25 cellular contexts compared by ENCODE assay signal in the genomic region with DNA sequence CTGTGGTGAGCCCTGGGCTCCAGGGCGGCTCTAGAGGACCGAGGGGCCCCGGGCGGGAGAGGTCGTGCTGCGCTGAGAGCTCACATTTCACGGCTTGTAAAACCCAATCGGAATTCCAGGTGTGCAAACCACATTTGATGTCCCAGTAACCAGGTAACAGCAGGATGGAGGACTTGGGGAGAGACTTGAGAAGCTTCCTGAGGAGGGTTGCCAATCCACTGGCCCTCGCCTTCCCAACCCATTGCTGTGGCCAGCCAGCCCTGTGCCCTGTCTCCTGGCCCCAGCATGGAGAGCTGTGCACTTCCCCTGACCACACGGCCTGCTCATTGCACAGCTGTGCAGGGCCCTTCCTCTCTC. TPM values are rescaled to one million over a fixed set of nuclear protein-coding genes. Genes with fewer than 3 reads are reported as not detected.
DNase-seq lines count a peak whose midpoint lies in the region; ATAC-seq and TF ChIP-seq lines count a peak whose summit lies in the region.
"Had no signal": no experiment of that assay in that cellular context is flagged by ENCODE, and none has a peak within 500 bp of the region (broad histone marks: within the 10 kb centered on the region; RNA-seq: fewer than 3 reads in every experiment).

No MANE protein-coding gene starts in this region.

- H3K14ac ChIP-seq in neuronal stem cell (ENCODE audit: low read length): no peak overlapping the region

- no peaks in the 10 kb centered on the region for H3K9me3 ChIP-seq in neuronal stem cell (replicated peaks in 1 of 2; ENCODE audit: control insufficient read depth in 2 of 2, insufficient read depth in 1 of 2, low read depth in 1 of 2, low read length in 2 of 2)
- H3K9me3 ChIP-seq: thoracic aorta had no signal

- H3K4ac ChIP-seq in neuronal stem cell (ENCODE audit: low read length): no peak overlapping the region

- no peaks in the 10 kb centered on the region for H4K20me1 ChIP-seq in GM23338 (replicated peaks; ENCODE audit: insufficient read depth)

- DNase-seq in GM23338 (ENCODE audit: low spot score) (peak; percentile 21), NCI-H128 (lab: John Stamatoyannopoulos, UW; ENCODE audit: unreplicated experiment) (peak; percentile 10), NCI-H345 treated with DMSO at 0.1 percent for 48 hours (lab: John Stamatoyannopoulos, UW; ENCODE audit: unreplicated experiment) (peak; percentile 50), neuronal stem cell (ENCODE audit: low spot score) (no peak), CD1c-positive myeloid dendritic cell (ENCODE audit: extremely low spot score) (no peak), putamen (ENCODE audit: low spot score) (no peak), AML-193 (lab: John Stamatoyannopoulos, UW) (no peak)
- DNase-seq in stimulated activated CD4-positive, alpha-beta T cell treated with anti-CD3 and anti-CD28 coated beads, Interleukin-4, amount 100 ng/mL, for 24 hours: no peak
- DNase-seq: activated CD4-positive, alpha-beta T cell treated with anti-CD3 and anti-CD28 coated beads, Interleukin-2, amount 50 U/mL, for 4 hours; activated CD8-positive, alpha-beta memory T cell treated with anti-CD3 and anti-CD28 coated beads, Interleukin-2, amount 50 U/mL, for 4 hours; C1 segment of cervical spinal cord; effector CD8-positive, alpha-beta T cell; foreskin fibroblast; HCEC 1CT; heart left ventricle; left colon; NCI-H446; nucleus accumbens; stimulated activated CD4-positive, alpha-beta T cell treated with anti-CD3 and anti-CD28 coated beads, Interleukin-2, amount 100 ng/mL, for 48 hours; stimulated activated naive CD4-positive, alpha-beta T cell had no signal

- no peaks in the 10 kb centered on the region for H3K79me2 ChIP-seq in GM23338 (replicated peaks; ENCODE audit: insufficient read depth)

- no peak overlapping the region for H4K8ac ChIP-seq in neuronal stem cell (ENCODE audit: low read depth, low read length)

- H3K36me3 Mint-ChIP-seq in GM23338 (ENCODE audit: low read depth): peaks cover 11% of the 10 kb centered on the region; the same call in 2 of the 3 replicates

- no peak for TF ChIP-seq CTCF in GM23338 (conservative IDR thresholded peaks at IDR 0.05; ENCODE audit: low read depth in 2 of 2)

- no peak overlapping the region for H3K23ac ChIP-seq in neuronal stem cell (ENCODE audit: low read depth, low read length, poor library complexity)

- 0 out of 2 replicates have a peak, but pooled peaks cover 3% of the 10 kb centered on the region for H3K36me3 ChIP-seq in GM23338 (ENCODE audit: insufficient read depth)
- H3K36me3 ChIP-seq in neuronal stem cell (replicated peaks in 1 of 2; ENCODE audit: control insufficient read depth in 2 of 2, insufficient read depth in 2 of 2, low read length in 2 of 2): no peaks in the 10 kb centered on the region
- H3K36me3 ChIP-seq: heart left ventricle, thoracic aorta had no signal

- no peak overlapping the region for H3K18ac ChIP-seq in neuronal stem cell (ENCODE audit: low read length)

- H3K9ac ChIP-seq in neuronal stem cell (ENCODE audit: low read depth, low read length, poor library complexity): no peak overlapping the region

- H3K9me3 Mint-ChIP-seq in GM23338: peaks cover 15% of the 10 kb centered on the region

- H3K79me1 ChIP-seq in neuronal stem cell (ENCODE audit: low read depth, low read length): no peaks in the 10 kb centered on the region

- no peak overlapping the region for H3K4me3 ChIP-seq in GM23338
- H3K4me3 ChIP-seq in neuronal stem cell (ENCODE audit: low read length in 2 of 2): no peak overlapping the region
- H3K4me3 ChIP-seq: heart left ventricle, thoracic aorta had no signal

- H3K27ac ChIP-seq in GM23338 (ENCODE audit: low read depth): no peak overlapping the region
- no peak overlapping the region for H3K27ac ChIP-seq in neuronal stem cell (replicated peaks; ENCODE audit: low read length)
- H3K27ac ChIP-seq: heart left ventricle, HL-60, thoracic aorta had no signal

- H2BK15ac ChIP-seq in neuronal stem cell (ENCODE audit: low read length): no peak overlapping the region

- no peak overlapping the region for H3K4me3 Mint-ChIP-seq in GM23338
- H3K4me3 Mint-ChIP-seq: activated naive CD4-positive, alpha-beta T cell treated with anti-CD3 and anti-CD28 coated beads, Interleukin-2, amount 50 U/mL, for 24 hours; memory B cell; WTC11 had no signal

- H3K27me3 Mint-ChIP-seq in GM23338 (ENCODE audit: insufficient read depth, low read depth, poor library complexity): no peaks in the 10 kb centered on the region
- H3K27me3 Mint-ChIP-seq: activated naive CD4-positive, alpha-beta T cell treated with anti-CD3 and anti-CD28 coated beads, Interleukin-2, amount 50 U/mL, for 24 hours had no signal

- peak overlapping the region; percentile 32; the same call in 1 of the 2 replicates for H2AFZ ChIP-seq in GM23338
- no peak overlapping the region for H2AFZ ChIP-seq in neuronal stem cell (ENCODE audit: low read length)

- H2BK5ac ChIP-seq in neuronal stem cell (ENCODE audit: low read length): peak overlapping the region; percentile 11

- no peak overlapping the region for H3K4me2 ChIP-seq in GM23338
- no peak overlapping the region for H3K4me2 ChIP-seq in neuronal stem cell (ENCODE audit: insufficient read depth, low read length, poor library complexity, severe bottlenecking)

- no peaks in the 10 kb centered on the region for H3F3A ChIP-seq in GM23338 (replicated peaks; ENCODE audit: low read depth)

- no peaks in the 10 kb centered on the region; the same call in 2 of the 3 replicates for H3K4me1 Mint-ChIP-seq in GM23338
- H3K4me1 Mint-ChIP-seq: WTC11 had no signal

- H3K27me3 ChIP-seq in GM23338 (ENCODE audit: insufficient read depth) (no peaks in the 10 kb centered on the region), neuronal stem cell (ENCODE audit: control insufficient read depth in 3 of 3, insufficient read depth in 3 of 3, low read depth in 1 of 3, low read length in 3 of 3) (no peaks in the 10 kb centered on the region)
- H3K27me3 ChIP-seq: heart left ventricle had no signal

- peak; percentile 54 for ATAC-seq in GM23338
- ATAC-seq: heart left ventricle, left colon, WTC11 had no signal

- H3K4me1 ChIP-seq in GM23338 (ENCODE audit: insufficient read depth): no peaks in the 10 kb centered on the region
- no peaks in the 10 kb centered on the region for H3K4me1 ChIP-seq in neuronal stem cell (ENCODE audit: control insufficient read depth in 2 of 2, insufficient read depth in 1 of 2, low read depth in 1 of 2, low read length in 2 of 2)
- H3K4me1 ChIP-seq: heart left ventricle had no signal

- H3K9me2 ChIP-seq in GM23338 (ENCODE audit: insufficient read depth): no peaks in the 10 kb centered on the region

- H2BK120ac ChIP-seq in neuronal stem cell (ENCODE audit: low read depth, low read length): no peak overlapping the region

- H2AK5ac ChIP-seq in neuronal stem cell (ENCODE audit: low read depth, low read length): peak overlapping the region; percentile 61

- H3K27ac Mint-ChIP-seq in GM23338: no peak overlapping the region
- H3K27ac Mint-ChIP-seq: activated naive CD4-positive, alpha-beta T cell treated with anti-CD3 and anti-CD28 coated beads, Interleukin-2, amount 50 U/mL, for 24 hours; memory B cell; WTC11 had no signal

- WGBS in neuronal stem cell (ENCODE audit: extremely low coverage in 2 of 2, insufficient read length in 2 of 2, insufficient replicate concordance in 1 of 2), 2 donors: no CpG with 5 or more reads among the region's 10 CpGs

- no peak overlapping the region for H4K91ac ChIP-seq in neuronal stem cell (ENCODE audit: low read depth, low read length, poor library complexity)

- H2BK12ac ChIP-seq in neuronal stem cell (ENCODE audit: low read length): no peak overlapping the region

TF ChIP-seq in GM23338, 12 proteins besides CTCF, POLR2A, EP300 and RAD21 (continues in another document):
- TF ChIP-seq, protein P1, sequence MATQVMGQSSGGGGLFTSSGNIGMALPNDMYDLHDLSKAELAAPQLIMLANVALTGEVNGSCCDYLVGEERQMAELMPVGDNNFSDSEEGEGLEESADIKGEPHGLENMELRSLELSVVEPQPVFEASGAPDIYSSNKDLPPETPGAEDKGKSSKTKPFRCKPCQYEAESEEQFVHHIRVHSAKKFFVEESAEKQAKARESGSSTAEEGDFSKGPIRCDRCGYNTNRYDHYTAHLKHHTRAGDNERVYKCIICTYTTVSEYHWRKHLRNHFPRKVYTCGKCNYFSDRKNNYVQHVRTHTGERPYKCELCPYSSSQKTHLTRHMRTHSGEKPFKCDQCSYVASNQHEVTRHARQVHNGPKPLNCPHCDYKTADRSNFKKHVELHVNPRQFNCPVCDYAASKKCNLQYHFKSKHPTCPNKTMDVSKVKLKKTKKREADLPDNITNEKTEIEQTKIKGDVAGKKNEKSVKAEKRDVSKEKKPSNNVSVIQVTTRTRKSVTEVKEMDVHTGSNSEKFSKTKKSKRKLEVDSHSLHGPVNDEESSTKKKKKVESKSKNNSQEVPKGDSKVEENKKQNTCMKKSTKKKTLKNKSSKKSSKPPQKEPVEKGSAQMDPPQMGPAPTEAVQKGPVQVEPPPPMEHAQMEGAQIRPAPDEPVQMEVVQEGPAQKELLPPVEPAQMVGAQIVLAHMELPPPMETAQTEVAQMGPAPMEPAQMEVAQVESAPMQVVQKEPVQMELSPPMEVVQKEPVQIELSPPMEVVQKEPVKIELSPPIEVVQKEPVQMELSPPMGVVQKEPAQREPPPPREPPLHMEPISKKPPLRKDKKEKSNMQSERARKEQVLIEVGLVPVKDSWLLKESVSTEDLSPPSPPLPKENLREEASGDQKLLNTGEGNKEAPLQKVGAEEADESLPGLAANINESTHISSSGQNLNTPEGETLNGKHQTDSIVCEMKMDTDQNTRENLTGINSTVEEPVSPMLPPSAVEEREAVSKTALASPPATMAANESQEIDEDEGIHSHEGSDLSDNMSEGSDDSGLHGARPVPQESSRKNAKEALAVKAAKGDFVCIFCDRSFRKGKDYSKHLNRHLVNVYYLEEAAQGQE (IDR thresholded peaks at IDR 0.05; ENCODE audit: unreplicated experiment): no peak
- no peak for TF ChIP-seq POLR2AphosphoS5 (IDR thresholded peaks at IDR 0.05; ENCODE audit: low read depth)
- TF ChIP-seq JUNB (IDR thresholded peaks at IDR 0.05; ENCODE audit: unreplicated experiment): no peak
- TF ChIP-seq CREB1 (CRISPR knock-in tag; IDR thresholded peaks at IDR 0.05; ENCODE audit: low read depth): no peak
- no peak for TF ChIP-seq ZNF331 (CRISPR knock-in tag; IDR thresholded peaks at IDR 0.05; ENCODE audit: low read depth)
- no peak for TF ChIP-seq NANOG (IDR thresholded peaks at IDR 0.05; ENCODE audit: borderline replicate concordance)
- TF ChIP-seq EZH2 (IDR thresholded peaks at IDR 0.05; ENCODE audit: low read depth, unreplicated experiment): no peak

RNA-seq across cellular contexts. Expression of a gene that starts 39.5 kb away (rescaled TPM):
- total RNA-seq in GM23338 (2014; rRNA removed; shearing (Covaris generic)): 18.9 and 23.9 TPM in 2 replicates
- 21.5 and 23.8 TPM in 2 replicates for polyA plus RNA-seq in GM23338 (2016; fragmentation: Nextera tagmentation; extraction: Ambion mirVana)
- 22.8 TPM for polyA plus RNA-seq in neuronal stem cell (2013, experiment 1 of 2)
- 20.5 TPM for polyA plus RNA-seq in neuronal stem cell (2013, experiment 2 of 2)

Comparison
In these comparisons a context has a peak if more than half of its experiments do, and no peak if none do; other contexts are left out.
1. DNase-seq: peak in GM23338 (single experiment), NCI-H128 (single experiment) and NCI-H345 treated with DMSO at 0.1 percent for 48 hours (single experiment); none in neuronal stem cell (single experiment), CD1c-positive myeloid dendritic cell (single experiment), putamen (single experiment), AML-193 (0 of 2) and stimulated activated CD4-positive, alpha-beta T cell treated with anti-CD3 and anti-CD28 coated beads, Interleukin-4, amount 100 ng/mL, for 24 hours (single experiment).